In the genomic region with DNA sequence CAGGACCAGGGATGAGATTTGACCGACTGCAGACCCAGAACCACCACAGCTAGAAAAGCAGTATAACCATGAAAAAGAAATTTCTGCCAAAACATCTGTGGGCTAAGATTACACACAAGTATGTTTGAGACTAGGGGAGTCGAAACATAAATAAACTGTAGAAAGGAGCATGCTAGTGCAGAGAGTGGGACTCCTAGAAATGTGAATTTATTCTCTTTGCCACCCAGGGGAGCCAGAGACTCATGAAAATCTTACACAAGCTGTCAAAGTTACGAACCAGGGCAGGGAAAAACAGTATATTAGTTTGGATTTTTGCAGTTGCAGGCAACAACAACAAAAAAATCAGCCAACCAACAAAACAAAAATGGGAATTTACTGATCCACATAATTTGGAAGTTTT, we compare ENCODE assay signal across 16 cellular contexts. TPM values are rescaled to one million over a fixed set of nuclear protein-coding genes. Genes with fewer than 3 reads are reported as not detected.
DNase-seq lines count a peak whose midpoint lies in the region; ATAC-seq, FAIRE-seq and TF ChIP-seq lines count a peak whose summit lies in the region.
"Had no signal": no experiment of that assay in that cellular context is flagged by ENCODE, and none has a peak within 500 bp of the region (broad histone marks: within the 10 kb centered on the region; RNA-seq: fewer than 3 reads in every experiment).

No MANE protein-coding gene starts in this region.

- no TSS peak for BruUV-seq in HepG2 (replicated peaks; lab: Mats Ljungman, UMichigan)

- no peaks in the 10 kb centered on the region for H4K20me1 ChIP-seq in HepG2 (ENCODE audit: insufficient read depth, low read length)
- H4K20me1 ChIP-seq: BLaER1 treated with 17β-estradiol and CSF1 and Interleukin-3, amounts not matched to agents 10 nM and 100 nM had no signal

- 41% methylated on average over 3 of the region's 3 CpGs for WGBS in HepG2 (ENCODE audit: low lambda C conversion rate)
- WGBS in right lobe of liver (ENCODE audit: insufficient coverage, low coverage, low lambda C conversion rate, missing lambda C conversion rate) = 76% methylated on average over 3 of the region's 3 CpGs
- 65 to 72% methylated on average over 3 of the region's 3 CpGs for WGBS in thyroid gland, 2 donors

- TF ChIP-seq RAD21 in HepG2 (CRISPR knock-in tag; IDR thresholded peaks at IDR 0.05) = no peak

- peak; percentile 38 for DNase-seq in HepG2 (ENCODE audit: low spot score)
- no peak for DNase-seq in right lobe of liver
- peak; percentile 69 for DNase-seq in fibroblast of pulmonary artery (ENCODE audit: low read depth)
- DNase-seq in gastrocnemius medialis = no peak
- no peak for DNase-seq in thyroid gland
- no peak for DNase-seq in WERI-Rb-1
- DNase-seq: activated CD4-positive, alpha-beta T cell treated with anti-CD3 and anti-CD28 coated beads for 36 hours; activated T-cell treated with anti-CD3 and anti-CD28 coated beads, Interleukin-2, amount 50 U/mL, for 48 hours; amniotic stem cell; Karpas-422; NCI-H2081 treated with DMSO at 0.1 percent for 48 hours; pancreas; SW 1271 had no signal

- H3K4me3 ChIP-seq in HepG2 (replicated peaks in 1 of 3; ENCODE audit: insufficient read depth in 1 of 3, low read depth in 2 of 3, low read length in 3 of 3) = no peak overlapping the region
- H3K4me3 ChIP-seq in right lobe of liver = no peak overlapping the region
- H3K4me3 ChIP-seq in WI38 (ENCODE audit: low read depth, low read length) = no peak overlapping the region
- no peak overlapping the region for H3K4me3 ChIP-seq in fibroblast of pulmonary artery (replicated peaks; ENCODE audit: low read depth, low read length)
- H3K4me3 ChIP-seq in gastrocnemius medialis = no peak overlapping the region
- H3K4me3 ChIP-seq in thyroid gland (replicated peaks in 1 of 3) = no peak overlapping the region
- no peak overlapping the region for H3K4me3 ChIP-seq in WERI-Rb-1 (ENCODE audit: low read depth, low read length)
- H3K4me3 ChIP-seq: BLaER1 treated with 17β-estradiol and CSF1 and Interleukin-3, amounts not matched to agents 10 nM and 100 nM; pancreas had no signal

- no peak overlapping the region for H2AFZ ChIP-seq in HepG2 (ENCODE audit: low read length)

- TF ChIP-seq CTCF in HepG2 (CRISPR knock-in tag; IDR thresholded peaks at IDR 0.05) = peak; percentile 43
- TF ChIP-seq CTCF in right lobe of liver (IDR thresholded peaks at IDR 0.05) = no peak
- peak; percentile 17; the same call in 1 of the 2 replicates for TF ChIP-seq CTCF in WI38 (IDR thresholded peaks at IDR 0.05; ENCODE audit: low read depth, low read length)
- peak; percentile 35 for TF ChIP-seq CTCF in fibroblast of pulmonary artery (IDR thresholded peaks at IDR 0.05; ENCODE audit: low read length, missing control alignments)
- TF ChIP-seq CTCF in gastrocnemius medialis (IDR thresholded peaks at IDR 0.05 in 4 of 5, conservative IDR thresholded peaks at IDR 0.05 in 1 of 5) = no peak
- TF ChIP-seq CTCF in thyroid gland (IDR thresholded peaks at IDR 0.05) = no peak
- TF ChIP-seq CTCF in WERI-Rb-1 (IDR thresholded peaks at IDR 0.05; ENCODE audit: low read depth, low read length) = no peak

- POLR2A ChIA-PET in HepG2 (lab: Yijun Ruan, JAX) = no interaction called here

- H3K27me3 ChIP-seq in HepG2 (ENCODE audit: control insufficient read depth in 1 of 2, insufficient read depth in 2 of 2, low read length in 2 of 2) (no peaks in the 10 kb centered on the region), right lobe of liver (no peaks in the 10 kb centered on the region), gastrocnemius medialis (no peaks in the 10 kb centered on the region), thyroid gland (no peaks in the 10 kb centered on the region), WERI-Rb-1 (ENCODE audit: insufficient read depth, low read depth, severe bottlenecking) (no peaks in the 10 kb centered on the region)
- H3K27me3 ChIP-seq: BLaER1 treated with 17β-estradiol and CSF1 and Interleukin-3, amounts not matched to agents 10 nM and 100 nM; pancreas had no signal

- intact Hi-C loops in HepG2 (cut with micrococcal nuclease; ENCODE audit: unreplicated experiment) = loop anchor here (1.0 kb wide), 1 partner anchor 250 kb away; no protein-coding TSS in a partner anchor
- intact Hi-C loops in right lobe of liver (cut with DNase I) = no loop called here
- intact Hi-C loops in gastrocnemius medialis (cut with DNase I; ENCODE audit: low total_unique reads) = no loop called here
- intact Hi-C loops in thyroid gland (cut with DNase I) = loop anchor here (10.0 kb wide), 1 partner anchor 129 kb away; no protein-coding TSS in a partner anchor

- H3K27ac ChIP-seq in HepG2 (ENCODE audit: extremely low read length, insufficient read depth, low read length) (no peak overlapping the region), right lobe of liver (no peak overlapping the region), gastrocnemius medialis (no peak overlapping the region), thyroid gland (no peak overlapping the region), WERI-Rb-1 (no peak overlapping the region)
- H3K27ac ChIP-seq: BLaER1 treated with 17β-estradiol and CSF1 and Interleukin-3, amounts not matched to agents 10 nM and 100 nM; pancreas had no signal

- H3K9ac ChIP-seq in HepG2 (ENCODE audit: insufficient read depth, low read depth, low read length) = no peak overlapping the region
- H3K9ac ChIP-seq: BLaER1 treated with 17β-estradiol and CSF1 and Interleukin-3, amounts not matched to agents 10 nM and 100 nM had no signal

- no peaks in the 10 kb centered on the region for H3K79me2 ChIP-seq in HepG2 (ENCODE audit: insufficient read depth, low read length)

- in situ Hi-C loops in HepG2 (cut with HindIII; ENCODE audit: extremely low pct_ligation_motif_present, low pct_unique_long_range_greater_than_20kb) (loop anchor here (5.0 kb wide), 1 partner anchor 248 kb away; no protein-coding TSS in a partner anchor), gastrocnemius medialis (cut with MboI; ENCODE audit: low sequenced_read_pairs in 4 of 4) (loop anchor here in 1 of 4 donors (25.0 kb wide), 1 partner anchor 562 kb away; a partner anchor contains a TSS)

- CTCF ChIA-PET in HepG2 (lab: Yijun Ruan, JAX; ENCODE audit: low intra/inter-chr PET ratio, low total read pairs) = interaction anchor here (0.8 to 1.3 kb wide), 3 partner anchors 26 to 568 kb away, joined by 3 read pairs; a partner anchor contains a TSS

- no peaks in the 10 kb centered on the region for H3K36me3 ChIP-seq in HepG2 (replicated peaks in 1 of 2; ENCODE audit: control insufficient read depth in 1 of 2, insufficient read depth in 2 of 2, low read length in 2 of 2)
- H3K36me3 ChIP-seq in right lobe of liver = no peaks in the 10 kb centered on the region
- H3K36me3 ChIP-seq in gastrocnemius medialis = no peaks in the 10 kb centered on the region
- no peaks in the 10 kb centered on the region for H3K36me3 ChIP-seq in thyroid gland
- H3K36me3 ChIP-seq in WERI-Rb-1 = no peaks in the 10 kb centered on the region
- H3K36me3 ChIP-seq: BLaER1 treated with 17β-estradiol and CSF1 and Interleukin-3, amounts not matched to agents 10 nM and 100 nM; pancreas had no signal

- no peak for TF ChIP-seq POLR2A in HepG2 (IDR thresholded peaks at IDR 0.05; ENCODE audit: insufficient read depth in 1 of 2, low read depth in 2 of 2, low read length in 2 of 2)
- no peak for TF ChIP-seq POLR2A in right lobe of liver (IDR thresholded peaks at IDR 0.05)
- TF ChIP-seq POLR2A in gastrocnemius medialis (IDR thresholded peaks at IDR 0.05) = no peak
- TF ChIP-seq POLR2A in thyroid gland (IDR thresholded peaks at IDR 0.05) = no peak

- H3K9me3 ChIP-seq in HepG2 (ENCODE audit: low read length) (no peaks in the 10 kb centered on the region), right lobe of liver (no peaks in the 10 kb centered on the region), gastrocnemius medialis (no peaks in the 10 kb centered on the region), thyroid gland (no peaks in the 10 kb centered on the region), WERI-Rb-1 (ENCODE audit: severe bottlenecking) (no peaks in the 10 kb centered on the region)
- H3K9me3 ChIP-seq: pancreas had no signal

- no peak for FAIRE-seq in HepG2 (lab: Jason Lieb, UNC)
- FAIRE-seq: pancreas had no signal

- peaks cover 64% of the 10 kb centered on the region for H3K4me1 ChIP-seq in HepG2 (ENCODE audit: insufficient read depth, low read length)
- H3K4me1 ChIP-seq in right lobe of liver = no peaks in the 10 kb centered on the region
- peaks cover 5 to 16% of the 10 kb centered on the region in 2 donors for H3K4me1 ChIP-seq in gastrocnemius medialis
- H3K4me1 ChIP-seq in thyroid gland = peaks cover 0 to 6% of the 10 kb centered on the region in 2 donors
- H3K4me1 ChIP-seq: pancreas had no signal

- no peak overlapping the region for H3K4me2 ChIP-seq in HepG2 (ENCODE audit: low read depth, low read length)
- H3K4me2 ChIP-seq: BLaER1 treated with 17β-estradiol and CSF1 and Interleukin-3, amounts not matched to agents 10 nM and 100 nM had no signal

- ATAC-seq in HepG2 (peak; percentile 58), right lobe of liver (no peak), GM21737 (IDR thresholded peaks at IDR 0.05; ENCODE audit: unreplicated experiment) (no peak), gastrocnemius medialis (no peak)
- ATAC-seq: activated CD4-positive, alpha-beta T cell treated with anti-CD3 and anti-CD28 coated beads for 36 hours; pancreas had no signal

- TF ChIP-seq EP300 in HepG2 (IDR thresholded peaks at IDR 0.05; ENCODE audit: low read depth in 2 of 2, low read length in 2 of 2) (no peak), HepG2 (CRISPR knock-in tag; IDR thresholded peaks at IDR 0.05; ENCODE audit: borderline replicate concordance) (no peak)

RNA-seq across cellular contexts. Expression of a gene that starts 12.3 kb away (rescaled TPM):
- total RNA-seq in HepG2 (2016; rRNA removed; fragmentation: Illumina TruSeq; extraction: Trizol) (62.9 and 131 TPM in 2 replicates), right lobe of liver (10 to 100 TPM; 19.6 to 60.8 (median 31.0) TPM), gastrocnemius medialis (10 to 100 TPM; 23.0 to 57.7 (median 30.6) TPM), thyroid gland (10 to 100 TPM; 38.3 to 56.3 (median 48.7) TPM)
- total RNA-seq in HepG2 (2016; cell fraction: cytosol; rRNA removed; fragmentation: Illumina TruSeq; extraction: Trizol; ENCODE audit: low read depth) = 9.3 and 10.6 TPM in 2 replicates
- total RNA-seq in HepG2 (2016; cell fraction: insoluble cytoplasmic fraction; rRNA removed; fragmentation: Illumina TruSeq; extraction: Trizol) = 61.8 and 129 TPM in 2 replicates
- 29.7 and 34.1 TPM in 2 replicates for total RNA-seq in HepG2 (2016; cell fraction: membrane; rRNA removed; fragmentation: Illumina TruSeq; extraction: Trizol)
- 73.1 and 87.7 TPM in 2 replicates for total RNA-seq in HepG2 (2016; cell fraction: nucleus; rRNA removed; fragmentation: Illumina TruSeq; extraction: Trizol)
- 11.2 and 13.0 TPM in 2 replicates for polyA plus RNA-seq in HepG2 (2011; rRNA removed)
- 4.2 and 7.2 TPM in 2 replicates for polyA plus RNA-seq in HepG2 (2011; cell fraction: cytosol; rRNA removed)
- 11.8 and 15.2 TPM in 2 replicates for polyA plus RNA-seq in HepG2 (2011; cell fraction: nucleus; rRNA removed)
- 26.4 and 61.0 TPM in 2 replicates for polyA plus RNA-seq in HepG2 (2012)
- polyA plus RNA-seq in HepG2 (2016; cell fraction: cytosol; fragmentation: Illumina TruSeq; extraction: Trizol; ENCODE audit: low read depth) = 7.7 and 9.3 TPM in 2 replicates
- 135 and 137 TPM in 2 replicates for polyA plus RNA-seq in HepG2 (2016; cell fraction: insoluble cytoplasmic fraction; fragmentation: Illumina TruSeq; extraction: Trizol; ENCODE audit: low read depth)
- 20.4 and 27.2 TPM in 2 replicates for polyA plus RNA-seq in HepG2 (2016; cell fraction: membrane; fragmentation: Illumina TruSeq; extraction: Trizol; ENCODE audit: low read depth)
- 102 and 104 TPM in 2 replicates for polyA plus RNA-seq in HepG2 (2016; cell fraction: nucleus; fragmentation: Illumina TruSeq; extraction: Trizol; ENCODE audit: insufficient read depth, low read depth)
- polyA minus RNA-seq in HepG2 (2011; rRNA and poly(A)+ RNA removed; ENCODE audit: low replicate concordance) = 4.1 and 12.8 TPM in 2 replicates
- polyA minus RNA-seq in HepG2 (2011; cell fraction: cytosol; rRNA and poly(A)+ RNA removed) = 16.3 and 18.9 TPM in 2 replicates
- 46.5 and 58.1 TPM in 2 replicates for polyA minus RNA-seq in HepG2 (2011; cell fraction: nucleus; rRNA and poly(A)+ RNA removed)

RNA-seq across cellular contexts. Expression of a gene that starts 25.8 kb away (rescaled TPM):
- total RNA-seq in HepG2 (2016; rRNA removed; fragmentation: Illumina TruSeq; extraction: Trizol) (4.4 and 7.1 TPM in 2 replicates), right lobe of liver (1 to 10 TPM; 2.7 to 3.6 (median 3.0) TPM), gastrocnemius medialis (1 to 10 TPM; 2.4 to 4.8 (median 3.6) TPM), thyroid gland (10 to 100 TPM; 10.8 to 14.0 (median 11.8) TPM)
- 1.5 and 1.7 TPM in 2 replicates for total RNA-seq in HepG2 (2016; cell fraction: cytosol; rRNA removed; fragmentation: Illumina TruSeq; extraction: Trizol; ENCODE audit: low read depth)
- 4.5 and 7.7 TPM in 2 replicates for total RNA-seq in HepG2 (2016; cell fraction: insoluble cytoplasmic fraction; rRNA removed; fragmentation: Illumina TruSeq; extraction: Trizol)
- 2.9 and 3.4 TPM in 2 replicates for total RNA-seq in HepG2 (2016; cell fraction: membrane; rRNA removed; fragmentation: Illumina TruSeq; extraction: Trizol)
- 7.2 and 8.5 TPM in 2 replicates for total RNA-seq in HepG2 (2016; cell fraction: nucleus; rRNA removed; fragmentation: Illumina TruSeq; extraction: Trizol)
- polyA plus RNA-seq in HepG2 (2011; rRNA removed) = 1.9 and 2.0 TPM in 2 replicates
- polyA plus RNA-seq in HepG2 (2011; cell fraction: cytosol; rRNA removed) = 1.3 and 1.7 TPM in 2 replicates
- polyA plus RNA-seq in HepG2 (2011; cell fraction: nucleus; rRNA removed) = 0.79 and 1.2 TPM in 2 replicates
- 2.2 and 3.0 TPM in 2 replicates for polyA plus RNA-seq in HepG2 (2012)
- polyA plus RNA-seq in HepG2 (2016; cell fraction: cytosol; fragmentation: Illumina TruSeq; extraction: Trizol; ENCODE audit: low read depth) = 0.46 and 0.54 TPM in 2 replicates
- polyA plus RNA-seq in HepG2 (2016; cell fraction: insoluble cytoplasmic fraction; fragmentation: Illumina TruSeq; extraction: Trizol; ENCODE audit: low read depth) = 2.9 and 3.3 TPM in 2 replicates
- polyA plus RNA-seq in HepG2 (2016; cell fraction: membrane; fragmentation: Illumina TruSeq; extraction: Trizol; ENCODE audit: low read depth) = 1.4 and 1.5 TPM in 2 replicates
- 7.6 and 8.4 TPM in 2 replicates for polyA plus RNA-seq in HepG2 (2016; cell fraction: nucleus; fragmentation: Illumina TruSeq; extraction: Trizol; ENCODE audit: insufficient read depth, low read depth)
- 2.6 and 4.6 TPM in 2 replicates for polyA minus RNA-seq in HepG2 (2011; rRNA and poly(A)+ RNA removed; ENCODE audit: low replicate concordance)
- polyA minus RNA-seq in HepG2 (2011; cell fraction: cytosol; rRNA and poly(A)+ RNA removed) = 2.5 TPM in 2 replicates
- polyA minus RNA-seq in HepG2 (2011; cell fraction: nucleus; rRNA and poly(A)+ RNA removed) = 3.5 TPM in 2 replicates

Comparison
In these comparisons a context has a peak if more than half of its experiments do, and no peak if none do; other contexts are left out.
1. DNase-seq: peak in HepG2 (single experiment) and fibroblast of pulmonary artery (single experiment); none in right lobe of liver (0 of 3), gastrocnemius medialis (0 of 2), thyroid gland (0 of 2) and WERI-Rb-1 (single experiment).
2. CTCF ChIP-seq: peak in HepG2 (single experiment), WI38 (single experiment) and fibroblast of pulmonary artery (single experiment); none in right lobe of liver (0 of 4), gastrocnemius medialis (0 of 5), thyroid gland (0 of 6) and WERI-Rb-1 (single experiment).
3. intact Hi-C loops: an anchor here in HepG2 (1.0 kb wide) and thyroid gland (10.0 kb wide); none called in right lobe of liver and gastrocnemius medialis.